1 cellular context compared by ENCODE assay signal in the genomic region with DNA sequence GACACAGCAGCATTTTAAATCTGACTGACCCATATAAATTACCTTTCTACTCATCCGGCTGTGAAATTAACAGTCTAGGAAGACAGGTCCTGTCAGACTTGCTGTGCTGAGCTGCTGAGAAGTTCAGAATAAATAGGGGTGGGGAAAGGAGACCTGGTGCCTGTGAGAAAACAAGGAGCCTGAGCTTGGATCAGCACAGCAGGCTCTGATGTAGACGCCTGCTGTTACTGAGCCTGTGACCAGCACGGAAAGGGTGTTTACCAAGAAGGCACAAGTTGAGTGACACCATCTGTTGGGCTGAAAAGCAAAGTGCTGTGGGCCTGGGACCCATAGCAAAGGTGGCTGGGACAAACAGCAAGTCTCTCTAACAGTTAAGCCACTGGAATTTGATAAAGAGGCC.
TF ChIP-seq lines count a peak whose summit lies in the region.

No MANE protein-coding gene starts in this region.

TF ChIP-seq in IMR-90, 13 proteins besides CTCF, POLR2A, EP300 and RAD21:
- TF ChIP-seq, protein P1, sequence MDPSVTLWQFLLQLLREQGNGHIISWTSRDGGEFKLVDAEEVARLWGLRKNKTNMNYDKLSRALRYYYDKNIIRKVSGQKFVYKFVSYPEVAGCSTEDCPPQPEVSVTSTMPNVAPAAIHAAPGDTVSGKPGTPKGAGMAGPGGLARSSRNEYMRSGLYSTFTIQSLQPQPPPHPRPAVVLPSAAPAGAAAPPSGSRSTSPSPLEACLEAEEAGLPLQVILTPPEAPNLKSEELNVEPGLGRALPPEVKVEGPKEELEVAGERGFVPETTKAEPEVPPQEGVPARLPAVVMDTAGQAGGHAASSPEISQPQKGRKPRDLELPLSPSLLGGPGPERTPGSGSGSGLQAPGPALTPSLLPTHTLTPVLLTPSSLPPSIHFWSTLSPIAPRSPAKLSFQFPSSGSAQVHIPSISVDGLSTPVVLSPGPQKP (IDR thresholded peaks at IDR 0.05; ENCODE audit: borderline replicate concordance, low read depth, low read length): no peak
- TF ChIP-seq SMC3 (IDR thresholded peaks at IDR 0.05; ENCODE audit: low read depth, low read length): no peak
- TF ChIP-seq CHD1 (IDR thresholded peaks at IDR 0.05; ENCODE audit: low read depth, low read length): no peak
- no peak for TF ChIP-seq MAFK (IDR thresholded peaks at IDR 0.05; ENCODE audit: low read depth, low read length)
- no peak for TF ChIP-seq USF2 (IDR thresholded peaks at IDR 0.05; ENCODE audit: low read depth, low read length)
- TF ChIP-seq BHLHE40 (IDR thresholded peaks at IDR 0.05; ENCODE audit: low read depth, low read length): no peak
- TF ChIP-seq MAZ (IDR thresholded peaks at IDR 0.05; ENCODE audit: borderline replicate concordance, low read depth, low read length): no peak
